In the genomic region with DNA sequence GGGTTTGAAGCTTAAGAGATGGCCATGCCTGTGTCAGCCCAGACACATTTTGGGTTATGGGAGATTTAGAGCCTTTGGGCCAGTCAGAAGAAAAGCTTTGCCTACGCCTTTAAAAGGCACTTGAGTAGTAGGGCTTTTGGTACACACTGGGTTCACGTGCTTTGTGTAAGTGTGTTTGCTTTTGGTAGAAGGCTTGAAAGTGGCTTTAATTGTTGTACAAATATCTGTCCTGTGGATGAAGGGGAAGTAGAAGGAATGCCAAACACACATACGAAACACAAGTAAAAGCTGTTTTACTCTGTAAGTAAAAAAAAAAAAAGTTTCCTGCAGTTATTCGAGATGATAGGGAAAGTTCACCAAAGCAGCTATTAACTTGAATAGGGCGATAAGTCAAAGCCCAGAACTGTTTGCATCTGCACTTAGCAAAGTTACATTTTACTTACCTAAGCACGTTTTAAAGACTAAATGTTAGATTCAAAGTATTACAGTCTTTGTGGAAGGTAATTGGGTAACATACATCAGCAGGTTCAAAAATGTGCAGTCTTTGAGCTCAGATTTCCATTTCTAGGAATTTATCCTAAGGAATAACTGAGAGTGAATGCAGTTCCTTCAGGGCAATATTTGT, we compare ENCODE assay signal across 1 cellular context.
TF ChIP-seq lines count a peak whose summit lies in the region.

No MANE protein-coding gene starts in this region.

TF ChIP-seq in HepG2, 621 proteins besides CTCF, POLR2A, EP300 and RAD21 (continued from another document and continues in another):
- TF ChIP-seq ZNF230 (CRISPR knock-in tag; IDR thresholded peaks at IDR 0.05): no peak
- TF ChIP-seq FOSL2 (CRISPR knock-in tag; IDR thresholded peaks at IDR 0.05): peak; percentile 38; the same call in 1 of the 2 replicates
- no peak for TF ChIP-seq CAMTA2 (CRISPR knock-in tag; IDR thresholded peaks at IDR 0.05; ENCODE audit: borderline replicate concordance)
- TF ChIP-seq TRAFD1 (CRISPR knock-in tag; IDR thresholded peaks at IDR 0.05; ENCODE audit: borderline replicate concordance): no peak
- TF ChIP-seq, protein P1, sequence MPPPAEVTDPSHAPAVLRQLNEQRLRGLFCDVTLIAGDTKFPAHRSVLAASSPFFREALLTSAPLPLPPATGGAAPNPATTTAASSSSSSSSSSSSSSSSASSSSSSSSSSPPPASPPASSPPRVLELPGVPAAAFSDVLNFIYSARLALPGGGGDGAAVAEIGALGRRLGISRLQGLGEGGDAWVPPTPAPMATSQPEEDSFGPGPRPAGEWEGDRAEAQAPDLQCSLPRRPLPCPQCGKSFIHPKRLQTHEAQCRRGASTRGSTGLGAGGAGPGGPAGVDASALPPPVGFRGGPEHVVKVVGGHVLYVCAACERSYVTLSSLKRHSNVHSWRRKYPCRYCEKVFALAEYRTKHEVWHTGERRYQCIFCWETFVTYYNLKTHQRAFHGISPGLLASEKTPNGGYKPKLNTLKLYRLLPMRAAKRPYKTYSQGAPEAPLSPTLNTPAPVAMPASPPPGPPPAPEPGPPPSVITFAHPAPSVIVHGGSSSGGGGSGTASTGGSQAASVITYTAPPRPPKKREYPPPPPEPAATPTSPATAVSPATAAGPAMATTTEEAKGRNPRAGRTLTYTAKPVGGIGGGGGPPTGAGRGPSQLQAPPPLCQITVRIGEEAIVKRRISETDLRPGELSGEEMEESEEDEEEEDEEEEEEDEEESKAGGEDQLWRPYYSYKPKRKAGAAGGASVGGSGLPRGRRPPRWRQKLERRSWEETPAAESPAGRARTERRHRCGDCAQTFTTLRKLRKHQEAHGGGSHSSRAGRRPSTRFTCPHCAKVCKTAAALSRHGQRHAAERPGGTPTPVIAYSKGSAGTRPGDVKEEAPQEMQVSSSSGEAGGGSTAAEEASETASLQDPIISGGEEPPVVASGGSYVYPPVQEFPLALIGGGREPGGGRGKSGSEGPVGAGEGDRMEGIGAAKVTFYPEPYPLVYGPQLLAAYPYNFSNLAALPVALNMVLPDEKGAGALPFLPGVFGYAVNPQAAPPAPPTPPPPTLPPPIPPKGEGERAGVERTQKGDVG (CRISPR knock-in tag; IDR thresholded peaks at IDR 0.05; ENCODE audit: borderline replicate concordance): no peak
- no peak for TF ChIP-seq DNMT3B (CRISPR knock-in tag; conservative IDR thresholded peaks at IDR 0.05)
- TF ChIP-seq ZNF44 (CRISPR knock-in tag; IDR thresholded peaks at IDR 0.05): no peak
- no peak for TF ChIP-seq MTA3 (CRISPR knock-in tag; IDR thresholded peaks at IDR 0.05)
- no peak for TF ChIP-seq SMYD3 (CRISPR knock-in tag; IDR thresholded peaks at IDR 0.05)
- peak; percentile 41; the same call in 1 of the 2 replicates for TF ChIP-seq HMG20B (CRISPR knock-in tag; conservative IDR thresholded peaks at IDR 0.05)
- peak; percentile 97 for TF ChIP-seq HDAC2 (CRISPR knock-in tag; IDR thresholded peaks at IDR 0.05)
- no peak for TF ChIP-seq SRY (CRISPR knock-in tag; IDR thresholded peaks at IDR 0.05)
- TF ChIP-seq ZKSCAN5 (CRISPR knock-in tag; IDR thresholded peaks at IDR 0.05): no peak
- no peak for TF ChIP-seq MYC (CRISPR knock-in tag; IDR thresholded peaks at IDR 0.05; ENCODE audit: borderline replicate concordance)
- TF ChIP-seq AGO2 (optimal IDR thresholded peaks at IDR 0.05; ENCODE audit: low read depth, low read length): no peak
- no peak for TF ChIP-seq SAFB2 (CRISPR knock-in tag; IDR thresholded peaks at IDR 0.05; ENCODE audit: borderline replicate concordance, low read depth)
- TF ChIP-seq ZNF292 (CRISPR knock-in tag; IDR thresholded peaks at IDR 0.05; ENCODE audit: borderline replicate concordance, low read depth): no peak
- TF ChIP-seq DRAP1 (CRISPR knock-in tag; IDR thresholded peaks at IDR 0.05): no peak; the same call in 1 of the 2 replicates
- TF ChIP-seq, protein P2, sequence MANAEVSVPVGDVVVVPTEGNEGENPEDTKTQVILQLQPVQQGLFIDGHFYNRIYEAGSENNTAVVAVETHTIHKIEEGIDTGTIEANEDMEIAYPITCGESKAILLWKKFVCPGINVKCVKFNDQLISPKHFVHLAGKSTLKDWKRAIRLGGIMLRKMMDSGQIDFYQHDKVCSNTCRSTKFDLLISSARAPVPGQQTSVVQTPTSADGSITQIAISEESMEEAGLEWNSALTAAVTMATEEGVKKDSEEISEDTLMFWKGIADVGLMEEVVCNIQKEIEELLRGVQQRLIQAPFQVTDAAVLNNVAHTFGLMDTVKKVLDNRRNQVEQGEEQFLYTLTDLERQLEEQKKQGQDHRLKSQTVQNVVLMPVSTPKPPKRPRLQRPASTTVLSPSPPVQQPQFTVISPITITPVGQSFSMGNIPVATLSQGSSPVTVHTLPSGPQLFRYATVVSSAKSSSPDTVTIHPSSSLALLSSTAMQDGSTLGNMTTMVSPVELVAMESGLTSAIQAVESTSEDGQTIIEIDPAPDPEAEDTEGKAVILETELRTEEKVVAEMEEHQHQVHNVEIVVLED (CRISPR knock-in tag; IDR thresholded peaks at IDR 0.05; ENCODE audit: borderline replicate concordance): peak; percentile 36; the same call in 1 of the 2 replicates
- TF ChIP-seq ZNF124 (CRISPR knock-in tag; IDR thresholded peaks at IDR 0.05): 0 out of 2 replicates have a peak, but pooled peaks have one; percentile 54
- TF ChIP-seq, protein P3, sequence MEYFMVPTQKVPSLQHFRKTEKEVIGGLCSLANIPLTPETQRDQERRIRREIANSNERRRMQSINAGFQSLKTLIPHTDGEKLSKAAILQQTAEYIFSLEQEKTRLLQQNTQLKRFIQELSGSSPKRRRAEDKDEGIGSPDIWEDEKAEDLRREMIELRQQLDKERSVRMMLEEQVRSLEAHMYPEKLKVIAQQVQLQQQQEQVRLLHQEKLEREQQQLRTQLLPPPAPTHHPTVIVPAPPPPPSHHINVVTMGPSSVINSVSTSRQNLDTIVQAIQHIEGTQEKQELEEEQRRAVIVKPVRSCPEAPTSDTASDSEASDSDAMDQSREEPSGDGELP (IDR thresholded peaks at IDR 0.05; ENCODE audit: borderline replicate concordance, low read depth): no peak
- no peak for TF ChIP-seq ZNF101 (CRISPR knock-in tag; IDR thresholded peaks at IDR 0.05; ENCODE audit: borderline replicate concordance, low read depth)
- no peak for TF ChIP-seq ZNF572 (CRISPR knock-in tag; IDR thresholded peaks at IDR 0.05)
- TF ChIP-seq ARID4A (CRISPR knock-in tag; IDR thresholded peaks at IDR 0.05; ENCODE audit: borderline replicate concordance): peak; percentile 67; the same call in 1 of the 2 replicates
- no peak for TF ChIP-seq GTF2F1 (IDR thresholded peaks at IDR 0.05; ENCODE audit: low read length)
- no peak for TF ChIP-seq GABPB1 (CRISPR knock-in tag; IDR thresholded peaks at IDR 0.05)
- no peak for TF ChIP-seq ZFX (CRISPR knock-in tag; IDR thresholded peaks at IDR 0.05; ENCODE audit: low read depth)
- no peak for TF ChIP-seq JUND (CRISPR knock-in tag; IDR thresholded peaks at IDR 0.05)
- no peak for TF ChIP-seq RELA (CRISPR knock-in tag; IDR thresholded peaks at IDR 0.05)
- no peak for TF ChIP-seq MED8 (CRISPR knock-in tag; IDR thresholded peaks at IDR 0.05; ENCODE audit: insufficient replicate concordance)
- no peak for TF ChIP-seq ZNF674 (CRISPR knock-in tag; IDR thresholded peaks at IDR 0.05; ENCODE audit: low read depth)
- no peak for TF ChIP-seq NBN (conservative IDR thresholded peaks at IDR 0.05)
- TF ChIP-seq TFE3 (CRISPR knock-in tag; IDR thresholded peaks at IDR 0.05): peak; percentile 93
- no peak for TF ChIP-seq ZNF558 (CRISPR knock-in tag; IDR thresholded peaks at IDR 0.05; ENCODE audit: borderline replicate concordance)
- no peak for TF ChIP-seq POLR2AphosphoS5 (IDR thresholded peaks at IDR 0.05; ENCODE audit: low read depth, low read length)
- no peak for TF ChIP-seq ZNF780A (CRISPR knock-in tag; IDR thresholded peaks at IDR 0.05)
- TF ChIP-seq CC2D1A (CRISPR knock-in tag; IDR thresholded peaks at IDR 0.05): no peak
- TF ChIP-seq, protein P4, sequence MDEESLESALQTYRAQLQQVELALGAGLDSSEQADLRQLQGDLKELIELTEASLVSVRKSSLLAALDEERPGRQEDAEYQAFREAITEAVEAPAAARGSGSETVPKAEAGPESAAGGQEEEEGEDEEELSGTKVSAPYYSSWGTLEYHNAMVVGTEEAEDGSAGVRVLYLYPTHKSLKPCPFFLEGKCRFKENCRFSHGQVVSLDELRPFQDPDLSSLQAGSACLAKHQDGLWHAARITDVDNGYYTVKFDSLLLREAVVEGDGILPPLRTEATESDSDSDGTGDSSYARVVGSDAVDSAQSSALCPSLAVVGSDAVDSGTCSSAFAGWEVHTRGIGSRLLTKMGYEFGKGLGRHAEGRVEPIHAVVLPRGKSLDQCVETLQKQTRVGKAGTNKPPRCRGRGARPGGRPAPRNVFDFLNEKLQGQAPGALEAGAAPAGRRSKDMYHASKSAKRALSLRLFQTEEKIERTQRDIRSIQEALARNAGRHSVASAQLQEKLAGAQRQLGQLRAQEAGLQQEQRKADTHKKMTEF (CRISPR knock-in tag; IDR thresholded peaks at IDR 0.05): peak; percentile 72
- TF ChIP-seq ZFP37 (CRISPR knock-in tag; IDR thresholded peaks at IDR 0.05; ENCODE audit: borderline replicate concordance): no peak
- TF ChIP-seq TAF1 (CRISPR knock-in tag; IDR thresholded peaks at IDR 0.05): no peak
- peak; percentile 87; the same call in 1 of the 2 replicates for TF ChIP-seq FOXK1 (CRISPR knock-in tag; IDR thresholded peaks at IDR 0.05; ENCODE audit: borderline replicate concordance, low read depth)
- TF ChIP-seq ZNF800 (CRISPR knock-in tag; IDR thresholded peaks at IDR 0.05): peak; percentile 38; the same call in 1 of the 2 replicates
- TF ChIP-seq MYNN (CRISPR knock-in tag; IDR thresholded peaks at IDR 0.05; ENCODE audit: low read depth): no peak
- TF ChIP-seq ZFP82 (CRISPR knock-in tag; IDR thresholded peaks at IDR 0.05; ENCODE audit: borderline replicate concordance): no peak
- TF ChIP-seq ZNF605 (CRISPR knock-in tag; IDR thresholded peaks at IDR 0.05): no peak
- no peak for TF ChIP-seq SNAPC5 (CRISPR knock-in tag; IDR thresholded peaks at IDR 0.05; ENCODE audit: borderline replicate concordance)
